Comparison of ENCODE assay signal across 8 cellular contexts in the genomic region with DNA sequence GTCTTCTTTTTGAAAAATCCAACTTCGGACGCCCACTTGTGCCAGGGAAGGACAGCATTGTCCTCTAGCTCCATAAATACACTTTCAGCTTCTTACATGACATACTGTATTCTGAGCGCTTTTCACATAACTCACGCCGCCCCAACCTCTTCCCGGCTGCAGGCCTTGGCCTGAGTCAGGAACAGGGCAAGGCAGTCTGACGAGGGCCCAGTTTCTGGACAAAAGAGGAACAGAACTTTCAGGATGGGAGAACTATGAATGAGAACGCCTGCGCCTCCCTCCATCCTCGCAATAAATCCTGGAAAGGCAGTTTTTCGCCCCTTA. TPM values are rescaled to one million over a fixed set of nuclear protein-coding genes. Genes with fewer than 3 reads are reported as not detected.
A peak's percentile ranks its signal among the peaks of the same experiment; 100 is the strongest.
DNase-seq lines count a peak whose midpoint lies in the region; ATAC-seq and TF ChIP-seq lines count a peak whose summit lies in the region.

No MANE protein-coding gene starts in this region.

- H3K4me2 ChIP-seq in DOHH2 (ENCODE audit: low read length), result peak overlapping the region; percentile 84

- no peaks in the 10 kb centered on the region for H3F3A ChIP-seq in DOHH2 (ENCODE audit: control insufficient read depth, insufficient read depth)

- no peak overlapping the region for H3K4me3 Mint-ChIP-seq in progenitor cell of endocrine pancreas (ENCODE audit: low read depth)

- H3K36me3 Mint-ChIP-seq in progenitor cell of endocrine pancreas (ENCODE audit: insufficient read depth), result peaks cover 18% of the 10 kb centered on the region

- BruUV-seq in Panc1 (replicated peaks; lab: Mats Ljungman, UMichigan), result no TSS peak

- DNase-seq in Panc1 (ENCODE audit: low read depth, low spot score) (no peak), cardiac muscle cell (ENCODE audit: low read depth in 1 of 2, low spot score in 1 of 2) (no peak), NCI-H1930 (lab: John Stamatoyannopoulos, UW) (no peak), NCI-H2196 (lab: John Stamatoyannopoulos, UW; ENCODE audit: unreplicated experiment) (no peak), progenitor cell of endocrine pancreas (ENCODE audit: low spot score, unreplicated experiment) (no peak)

- H3K36me3 ChIP-seq in DOHH2 (ENCODE audit: control insufficient read depth, low read length) (peaks cover 44% of the 10 kb centered on the region), HEK293 (ENCODE audit: control insufficient read depth in 2 of 2, insufficient read depth in 1 of 2, low read length in 2 of 2) (peaks cover 32 to 33% of the 10 kb centered on the region in 2 experiments), Panc1 (ENCODE audit: control insufficient read depth, insufficient read depth, low read length) (peaks cover 27% of the 10 kb centered on the region), cardiac muscle cell (peaks cover 18% of the 10 kb centered on the region)

- H3K4me1 ChIP-seq in DOHH2 (ENCODE audit: control insufficient read depth, low read length), result peaks cover 14% of the 10 kb centered on the region
- peaks cover 8% of the 10 kb centered on the region for H3K4me1 ChIP-seq in HEK293 (ENCODE audit: control insufficient read depth, insufficient read depth, low read length)
- H3K4me1 ChIP-seq in Panc1 (ENCODE audit: control insufficient read depth, insufficient read depth, low read length), result peaks cover 12% of the 10 kb centered on the region
- H3K4me1 ChIP-seq in cardiac muscle cell (ENCODE audit: low read depth), result peaks cover 9% of the 10 kb centered on the region

- H3K27me3 ChIP-seq in DOHH2 (ENCODE audit: control insufficient read depth, low read length) (no peaks in the 10 kb centered on the region), Panc1 (ENCODE audit: control insufficient read depth, insufficient read depth, low read length) (no peaks in the 10 kb centered on the region), cardiac muscle cell (no peaks in the 10 kb centered on the region)

- no peaks in the 10 kb centered on the region for H3K27me3 Mint-ChIP-seq in progenitor cell of endocrine pancreas

- peak overlapping the region; percentile 80 for H3K27ac ChIP-seq in DOHH2 (ENCODE audit: low read depth, low read length)
- peak overlapping the region; percentile 77 for H3K27ac ChIP-seq in HEK293 (ENCODE audit: extremely low read depth, low read depth, low read length)
- H3K27ac ChIP-seq in Panc1 (ENCODE audit: low read length), result peak overlapping the region; percentile 100
- H3K27ac ChIP-seq in cardiac muscle cell, result peak overlapping the region; percentile 100
- H3K27ac ChIP-seq in skin epidermis, result peak overlapping the region; percentile 16 to 97 (median 94)

- H3K9me2 ChIP-seq in DOHH2 (replicated peaks; ENCODE audit: control insufficient read depth, low read length), result no peaks in the 10 kb centered on the region

- peaks cover 10% of the 10 kb centered on the region for H3K4me1 Mint-ChIP-seq in progenitor cell of endocrine pancreas (ENCODE audit: low read depth)

- peak; percentile 49 for ATAC-seq in Panc1

- H3K9me3 Mint-ChIP-seq in progenitor cell of endocrine pancreas (ENCODE audit: low read depth), result peaks cover 4% of the 10 kb centered on the region

- H3K9me3 ChIP-seq in DOHH2 (ENCODE audit: control insufficient read depth, insufficient read depth, low read length), result peaks cover 7% of the 10 kb centered on the region; the same call in 1 of the 2 replicates
- no peaks in the 10 kb centered on the region for H3K9me3 ChIP-seq in HEK293 (ENCODE audit: control insufficient read depth, insufficient read depth, low read depth, low read length)
- no peaks in the 10 kb centered on the region for H3K9me3 ChIP-seq in Panc1 (ENCODE audit: control insufficient read depth, insufficient read depth, low read depth, low read length)
- H3K9me3 ChIP-seq in cardiac muscle cell (ENCODE audit: low read depth), result no peaks in the 10 kb centered on the region

- intact Hi-C loops in Panc1 (cut with micrococcal nuclease; ENCODE audit: unreplicated experiment), result no loop called here

- H3K4me3 ChIP-seq in DOHH2 (ENCODE audit: low read length), result peak overlapping the region; percentile 92
- H3K4me3 ChIP-seq in HEK293 (ENCODE audit: low read depth, low read length), result peak overlapping the region; percentile 61
- peak overlapping the region; percentile 66 to 89 for H3K4me3 ChIP-seq in Panc1 (ENCODE audit: low read depth in 2 of 2, low read length in 2 of 2)
- peak overlapping the region; percentile 89 for H3K4me3 ChIP-seq in cardiac muscle cell
- peak overlapping the region; percentile 40 to 79 (median 61) for H3K4me3 ChIP-seq in skin epidermis

- peaks cover 41% of the 10 kb centered on the region for H3K79me2 ChIP-seq in DOHH2 (ENCODE audit: control insufficient read depth, low read length)

- no peak for TF ChIP-seq CTCF in DOHH2 (IDR thresholded peaks at IDR 0.05; ENCODE audit: low read depth, low read length, poor library complexity, severe bottlenecking)
- TF ChIP-seq CTCF in HEK293 (tag by site-specific recombination; IDR thresholded peaks at IDR 0.05), result no peak
- TF ChIP-seq CTCF in Panc1 (IDR thresholded peaks at IDR 0.05), result no peak
- TF ChIP-seq CTCF in cardiac muscle cell (IDR thresholded peaks at IDR 0.05; ENCODE audit: low read depth, low read length), result no peak
- no peak for TF ChIP-seq CTCF in progenitor cell of endocrine pancreas (IDR thresholded peaks at IDR 0.05; ENCODE audit: unreplicated experiment)

- POLR2A ChIA-PET in HEK293 (lab: Yijun Ruan, JAX) (interaction anchor here (1.0 to 1.9 kb wide), 10 partner anchors 21 to 308 kb away, joined by 3 to 11 read pairs (median 4); a partner anchor contains a TSS), Panc1 (lab: Charles Lee) (interaction anchor here (0.6 kb wide), 5 partner anchors 11 to 1413 kb away, joined by 3 to 6 read pairs (median 3); a partner anchor contains a TSS)

- H4K20me1 ChIP-seq in DOHH2 (ENCODE audit: control insufficient read depth, insufficient read depth, low read depth, low read length), result no peaks in the 10 kb centered on the region

- no peak overlapping the region for H3K27ac Mint-ChIP-seq in progenitor cell of endocrine pancreas

- in situ Hi-C loops in Panc1 (cut with HindIII; ENCODE audit: low pct_unique_long_range_greater_than_20kb, low sequenced_read_pairs), result no loop called here

- CTCF ChIA-PET in HEK293 (lab: Yijun Ruan, JAX), result interaction anchor here (1.1 to 2.9 kb wide), 4 partner anchors 43 to 198 kb away, joined by 3 to 10 read pairs (median 4); a partner anchor contains a TSS
- CTCF ChIA-PET in Panc1 (lab: Charles Lee), result interaction anchor here (0.6 kb wide), 1 partner anchor 393 kb away, joined by 3 read pairs; no protein-coding TSS in a partner anchor

TF ChIP-seq in HEK293, 187 proteins besides CTCF, POLR2A, EP300 and RAD21 (continues in another document):
- TF ChIP-seq ZNF335 (tag by site-specific recombination; conservative IDR thresholded peaks at IDR 0.05), result peak; percentile 77
- no peak for TF ChIP-seq ZNF311 (tag by site-specific recombination; IDR thresholded peaks at IDR 0.05; ENCODE audit: borderline replicate concordance)
- TF ChIP-seq, protein P1, sequence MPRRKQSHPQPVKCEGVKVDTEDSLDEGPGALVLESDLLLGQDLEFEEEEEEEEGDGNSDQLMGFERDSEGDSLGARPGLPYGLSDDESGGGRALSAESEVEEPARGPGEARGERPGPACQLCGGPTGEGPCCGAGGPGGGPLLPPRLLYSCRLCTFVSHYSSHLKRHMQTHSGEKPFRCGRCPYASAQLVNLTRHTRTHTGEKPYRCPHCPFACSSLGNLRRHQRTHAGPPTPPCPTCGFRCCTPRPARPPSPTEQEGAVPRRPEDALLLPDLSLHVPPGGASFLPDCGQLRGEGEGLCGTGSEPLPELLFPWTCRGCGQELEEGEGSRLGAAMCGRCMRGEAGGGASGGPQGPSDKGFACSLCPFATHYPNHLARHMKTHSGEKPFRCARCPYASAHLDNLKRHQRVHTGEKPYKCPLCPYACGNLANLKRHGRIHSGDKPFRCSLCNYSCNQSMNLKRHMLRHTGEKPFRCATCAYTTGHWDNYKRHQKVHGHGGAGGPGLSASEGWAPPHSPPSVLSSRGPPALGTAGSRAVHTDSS (tag by site-specific recombination; IDR thresholded peaks at IDR 0.05), result no peak
- TF ChIP-seq, protein P2, sequence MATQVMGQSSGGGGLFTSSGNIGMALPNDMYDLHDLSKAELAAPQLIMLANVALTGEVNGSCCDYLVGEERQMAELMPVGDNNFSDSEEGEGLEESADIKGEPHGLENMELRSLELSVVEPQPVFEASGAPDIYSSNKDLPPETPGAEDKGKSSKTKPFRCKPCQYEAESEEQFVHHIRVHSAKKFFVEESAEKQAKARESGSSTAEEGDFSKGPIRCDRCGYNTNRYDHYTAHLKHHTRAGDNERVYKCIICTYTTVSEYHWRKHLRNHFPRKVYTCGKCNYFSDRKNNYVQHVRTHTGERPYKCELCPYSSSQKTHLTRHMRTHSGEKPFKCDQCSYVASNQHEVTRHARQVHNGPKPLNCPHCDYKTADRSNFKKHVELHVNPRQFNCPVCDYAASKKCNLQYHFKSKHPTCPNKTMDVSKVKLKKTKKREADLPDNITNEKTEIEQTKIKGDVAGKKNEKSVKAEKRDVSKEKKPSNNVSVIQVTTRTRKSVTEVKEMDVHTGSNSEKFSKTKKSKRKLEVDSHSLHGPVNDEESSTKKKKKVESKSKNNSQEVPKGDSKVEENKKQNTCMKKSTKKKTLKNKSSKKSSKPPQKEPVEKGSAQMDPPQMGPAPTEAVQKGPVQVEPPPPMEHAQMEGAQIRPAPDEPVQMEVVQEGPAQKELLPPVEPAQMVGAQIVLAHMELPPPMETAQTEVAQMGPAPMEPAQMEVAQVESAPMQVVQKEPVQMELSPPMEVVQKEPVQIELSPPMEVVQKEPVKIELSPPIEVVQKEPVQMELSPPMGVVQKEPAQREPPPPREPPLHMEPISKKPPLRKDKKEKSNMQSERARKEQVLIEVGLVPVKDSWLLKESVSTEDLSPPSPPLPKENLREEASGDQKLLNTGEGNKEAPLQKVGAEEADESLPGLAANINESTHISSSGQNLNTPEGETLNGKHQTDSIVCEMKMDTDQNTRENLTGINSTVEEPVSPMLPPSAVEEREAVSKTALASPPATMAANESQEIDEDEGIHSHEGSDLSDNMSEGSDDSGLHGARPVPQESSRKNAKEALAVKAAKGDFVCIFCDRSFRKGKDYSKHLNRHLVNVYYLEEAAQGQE (tag by site-specific recombination; IDR thresholded peaks at IDR 0.05), result no peak
- peak; percentile 69; the same call in 1 of the 2 replicates for TF ChIP-seq ZNF121 (tag by site-specific recombination; IDR thresholded peaks at IDR 0.05)

RNA-seq across cellular contexts. Expression of a gene that starts 0.6 kb away (rescaled TPM):
- 66.8 TPM for total RNA-seq in Panc1 (2021; ENCODE audit: unreplicated experiment)
- polyA plus RNA-seq in Panc1 (2012; ENCODE audit: insufficient read length), result 33.5 TPM
- 41.1 and 46.2 TPM in 2 replicates for total RNA-seq in cardiac muscle cell
- 26.7 and 32.2 TPM in 2 replicates for polyA plus RNA-seq in cardiac muscle cell
- total RNA-seq in progenitor cell of endocrine pancreas, result 68.6 and 73.3 TPM in 2 replicates

RNA-seq across cellular contexts. Expression of a gene that starts 20.4 kb away (rescaled TPM):
- total RNA-seq in Panc1 (2021; ENCODE audit: unreplicated experiment) (55.2 TPM), cardiac muscle cell (16.8 and 33.2 TPM in 2 replicates), progenitor cell of endocrine pancreas (11.5 and 12.2 TPM in 2 replicates)
- 75.0 TPM for polyA plus RNA-seq in Panc1 (2012; ENCODE audit: insufficient read length)
- 32.2 and 43.5 TPM in 2 replicates for polyA plus RNA-seq in cardiac muscle cell

RNA-seq across cellular contexts. Expression of a gene that starts 57.3 kb away (rescaled TPM):
- total RNA-seq in Panc1 (2021; ENCODE audit: unreplicated experiment) (54.3 TPM), cardiac muscle cell (33.2 and 39.0 TPM in 2 replicates), progenitor cell of endocrine pancreas (58.1 and 59.1 TPM in 2 replicates)
- polyA plus RNA-seq in Panc1 (2012; ENCODE audit: insufficient read length), result 47.3 TPM
- polyA plus RNA-seq in cardiac muscle cell, result 33.0 and 47.1 TPM in 2 replicates
